Comparison of ENCODE assay signal across 15 cellular contexts in the genomic region with DNA sequence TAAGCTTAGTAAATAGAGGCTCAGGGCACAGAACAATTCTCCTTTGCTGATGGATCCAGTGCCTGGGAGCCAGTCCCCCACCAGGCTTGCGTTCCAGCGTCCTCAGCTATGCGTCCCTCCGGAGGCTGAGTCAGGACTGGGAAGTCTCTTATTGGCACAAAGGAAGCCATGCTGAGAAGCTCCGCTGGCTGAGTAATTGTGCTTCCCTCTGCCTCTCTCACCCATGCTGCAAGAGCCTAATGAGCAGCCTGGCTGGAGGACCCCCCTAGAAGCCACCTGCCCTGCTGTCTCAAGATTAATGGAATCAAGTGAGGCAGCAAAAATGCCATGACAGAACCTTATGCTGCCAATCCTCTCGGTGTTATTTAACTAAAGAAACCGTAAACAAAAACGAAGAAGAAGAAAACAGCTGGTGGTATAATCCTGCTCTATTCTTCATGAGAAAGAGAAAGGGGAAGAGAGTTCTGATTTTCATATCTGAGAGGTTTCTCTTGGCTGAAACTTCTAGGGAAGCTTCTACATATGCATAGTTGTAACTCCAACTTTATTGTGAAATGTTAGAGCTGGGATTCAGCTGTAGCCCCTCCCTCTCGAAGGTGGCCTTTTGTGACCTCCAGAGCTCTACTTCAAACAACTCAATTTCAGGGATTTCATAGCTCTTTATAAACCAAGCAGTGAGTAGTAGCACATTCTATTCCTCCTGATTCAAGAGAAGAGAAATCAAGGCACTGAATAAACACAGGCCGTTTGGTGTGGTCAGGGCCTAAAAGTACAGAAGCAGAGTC.
A peak's percentile ranks its signal among the peaks of the same experiment; 100 is the strongest.
DNase-seq lines count a peak whose midpoint lies in the region; ATAC-seq and TF ChIP-seq lines count a peak whose summit lies in the region.
"Had no signal": no experiment of that assay in that cellular context is flagged by ENCODE, and none has a peak within 500 bp of the region (broad histone marks: within the 10 kb centered on the region; RNA-seq: fewer than 3 reads in every experiment).

No MANE protein-coding gene starts in this region.

- H3K27me3 Mint-ChIP-seq in brain: peaks cover 3% of the 10 kb centered on the region

- peaks cover 6% of the 10 kb centered on the region for H3K36me3 Mint-ChIP-seq in brain

- H3K27ac Mint-ChIP-seq in brain: peak overlapping the region; percentile 74 to 96 (median 90)

- no peaks in the 10 kb centered on the region for H3K9me3 ChIP-seq in mucosa of descending colon
- H3K9me3 ChIP-seq: vagina had no signal

- H3K4me3 ChIP-seq in mucosa of descending colon: no peak overlapping the region
- H3K4me3 ChIP-seq: vagina had no signal

- peaks cover 5 to 21% (median 17%) of the 10 kb centered on the region in 5 experiments for H3K9me3 Mint-ChIP-seq in brain
- H3K9me3 Mint-ChIP-seq: activated T-cell treated with anti-CD3 and anti-CD28 coated beads, Interleukin-2, amount 50 U/mL, for 4 hours had no signal

- ATAC-seq in left cardiac atrium (peak; percentile 38 to 68), mucosa of descending colon (peak; percentile 47), GM21360 (IDR thresholded peaks at IDR 0.05; ENCODE audit: unreplicated experiment) (no peak)
- ATAC-seq: activated T-cell treated with anti-CD3 and anti-CD28 coated beads, Interleukin-2, amount 50 U/mL, for 4 hours; left lobe of liver had no signal

- H3K36me3 ChIP-seq in mucosa of descending colon (ENCODE audit: low read depth): no peaks in the 10 kb centered on the region
- H3K36me3 ChIP-seq: vagina had no signal

- no peaks in the 10 kb centered on the region for H3K4me1 ChIP-seq in mucosa of descending colon (ENCODE audit: low read depth)
- H3K4me1 ChIP-seq: vagina had no signal

- H3K4me3 Mint-ChIP-seq in brain: peak overlapping the region; percentile 43 to 71 (median 56)
- H3K4me3 Mint-ChIP-seq: activated T-cell treated with anti-CD3 and anti-CD28 coated beads, Interleukin-2, amount 50 U/mL, for 4 hours had no signal

- intact Hi-C loops in left cardiac atrium (cut with DNase I): no loop called here
- intact Hi-C loops in cardiac septum (cut with DNase I): loop anchor here (10.0 kb wide), 1 partner anchor 105 kb away; no protein-coding TSS in a partner anchor
- intact Hi-C loops in mucosa of descending colon (cut with DNase I, micrococcal nuclease): no loop called here

- DNase-seq in left cardiac atrium (peak; percentile 33), cardiac septum (ENCODE audit: low spot score) (no peak), mucosa of descending colon (no peak), ureter (ENCODE audit: low spot score) (peak; percentile 44), NCI-H510A treated with DMSO at 0.1 percent for 48 hours (lab: John Stamatoyannopoulos, UW) (no peak), cortex of kidney (lab: John Stamatoyannopoulos, UW) (no peak)
- DNase-seq: activated CD4-positive, CD25-positive, alpha-beta regulatory T cell treated with anti-CD3 and anti-CD28 coated beads, Interleukin-2, amount 50 U/mL, for 72 hours; activated T-cell treated with anti-CD3 and anti-CD28 coated beads, Interleukin-2, amount 50 U/mL, for 4 hours; KG1; NCI-H1436; stimulated activated CD8-positive, alpha-beta memory T cell treated with anti-CD3 and anti-CD28 coated beads, Interleukin-4, amount 100 ng/mL, for 48 hours had no signal

- TF ChIP-seq CTCF in brain (conservative IDR thresholded peaks at IDR 0.05) (no peak), mucosa of descending colon (IDR thresholded peaks at IDR 0.05) (no peak)

- H3K4me1 Mint-ChIP-seq in brain: peaks cover 42% of the 10 kb centered on the region

Comparison
In these comparisons a context has a peak if more than half of its experiments do, and no peak if none do; other contexts are left out.
1. DNase-seq: peak in left cardiac atrium (single experiment) and ureter (single experiment); none in cardiac septum (single experiment), mucosa of descending colon (0 of 3), NCI-H510A treated with DMSO at 0.1 percent for 48 hours (single experiment) and cortex of kidney (single experiment).